1 cellular context compared by ENCODE assay signal in the genomic region with DNA sequence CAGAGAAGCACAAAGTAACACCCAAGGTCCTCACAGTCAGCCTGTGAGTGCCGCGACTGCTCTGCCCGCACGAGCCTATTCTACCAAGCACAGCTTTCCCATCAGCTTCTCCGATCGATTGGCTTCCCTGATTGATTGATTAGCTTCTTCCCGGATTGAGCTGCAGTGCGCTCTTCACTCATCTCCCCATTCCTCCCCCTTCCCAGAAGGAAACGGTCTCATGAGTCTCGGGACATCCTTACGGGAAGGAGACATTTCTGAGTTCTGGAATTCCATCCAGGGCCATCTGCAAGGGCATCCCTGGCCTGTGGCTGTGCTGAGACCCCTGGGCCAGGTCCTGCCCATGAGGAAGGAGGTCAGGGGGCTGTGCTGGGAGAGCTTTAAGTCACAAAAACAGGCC.
TF ChIP-seq lines count a peak whose summit lies in the region.

No MANE protein-coding gene starts in this region.

TF ChIP-seq in GM12878, 131 proteins besides CTCF, POLR2A, EP300 and RAD21:
- TF ChIP-seq TCF7 (IDR thresholded peaks at IDR 0.05; ENCODE audit: borderline replicate concordance) (no peak), NBN (IDR thresholded peaks at IDR 0.05) (no peak), RB1 (IDR thresholded peaks at IDR 0.05; ENCODE audit: borderline replicate concordance) (no peak), ZZZ3 (IDR thresholded peaks at IDR 0.05; ENCODE audit: control insufficient read depth, insufficient read length, low read depth) (no peak), IKZF2 (IDR thresholded peaks at IDR 0.05) (no peak), POLR2AphosphoS5 (IDR thresholded peaks at IDR 0.05; ENCODE audit: low read length) (no peak), EED (IDR thresholded peaks at IDR 0.05; ENCODE audit: low read depth) (no peak), KAT2A (conservative IDR thresholded peaks at IDR 0.05; ENCODE audit: control insufficient read depth, low read depth, low read length) (no peak), ZBED1 (IDR thresholded peaks at IDR 0.05; ENCODE audit: borderline replicate concordance) (no peak)
- TF ChIP-seq, protein P1, sequence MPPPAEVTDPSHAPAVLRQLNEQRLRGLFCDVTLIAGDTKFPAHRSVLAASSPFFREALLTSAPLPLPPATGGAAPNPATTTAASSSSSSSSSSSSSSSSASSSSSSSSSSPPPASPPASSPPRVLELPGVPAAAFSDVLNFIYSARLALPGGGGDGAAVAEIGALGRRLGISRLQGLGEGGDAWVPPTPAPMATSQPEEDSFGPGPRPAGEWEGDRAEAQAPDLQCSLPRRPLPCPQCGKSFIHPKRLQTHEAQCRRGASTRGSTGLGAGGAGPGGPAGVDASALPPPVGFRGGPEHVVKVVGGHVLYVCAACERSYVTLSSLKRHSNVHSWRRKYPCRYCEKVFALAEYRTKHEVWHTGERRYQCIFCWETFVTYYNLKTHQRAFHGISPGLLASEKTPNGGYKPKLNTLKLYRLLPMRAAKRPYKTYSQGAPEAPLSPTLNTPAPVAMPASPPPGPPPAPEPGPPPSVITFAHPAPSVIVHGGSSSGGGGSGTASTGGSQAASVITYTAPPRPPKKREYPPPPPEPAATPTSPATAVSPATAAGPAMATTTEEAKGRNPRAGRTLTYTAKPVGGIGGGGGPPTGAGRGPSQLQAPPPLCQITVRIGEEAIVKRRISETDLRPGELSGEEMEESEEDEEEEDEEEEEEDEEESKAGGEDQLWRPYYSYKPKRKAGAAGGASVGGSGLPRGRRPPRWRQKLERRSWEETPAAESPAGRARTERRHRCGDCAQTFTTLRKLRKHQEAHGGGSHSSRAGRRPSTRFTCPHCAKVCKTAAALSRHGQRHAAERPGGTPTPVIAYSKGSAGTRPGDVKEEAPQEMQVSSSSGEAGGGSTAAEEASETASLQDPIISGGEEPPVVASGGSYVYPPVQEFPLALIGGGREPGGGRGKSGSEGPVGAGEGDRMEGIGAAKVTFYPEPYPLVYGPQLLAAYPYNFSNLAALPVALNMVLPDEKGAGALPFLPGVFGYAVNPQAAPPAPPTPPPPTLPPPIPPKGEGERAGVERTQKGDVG (CRISPR knock-in tag; IDR thresholded peaks at IDR 0.05): no peak
- TF ChIP-seq, protein P2, sequence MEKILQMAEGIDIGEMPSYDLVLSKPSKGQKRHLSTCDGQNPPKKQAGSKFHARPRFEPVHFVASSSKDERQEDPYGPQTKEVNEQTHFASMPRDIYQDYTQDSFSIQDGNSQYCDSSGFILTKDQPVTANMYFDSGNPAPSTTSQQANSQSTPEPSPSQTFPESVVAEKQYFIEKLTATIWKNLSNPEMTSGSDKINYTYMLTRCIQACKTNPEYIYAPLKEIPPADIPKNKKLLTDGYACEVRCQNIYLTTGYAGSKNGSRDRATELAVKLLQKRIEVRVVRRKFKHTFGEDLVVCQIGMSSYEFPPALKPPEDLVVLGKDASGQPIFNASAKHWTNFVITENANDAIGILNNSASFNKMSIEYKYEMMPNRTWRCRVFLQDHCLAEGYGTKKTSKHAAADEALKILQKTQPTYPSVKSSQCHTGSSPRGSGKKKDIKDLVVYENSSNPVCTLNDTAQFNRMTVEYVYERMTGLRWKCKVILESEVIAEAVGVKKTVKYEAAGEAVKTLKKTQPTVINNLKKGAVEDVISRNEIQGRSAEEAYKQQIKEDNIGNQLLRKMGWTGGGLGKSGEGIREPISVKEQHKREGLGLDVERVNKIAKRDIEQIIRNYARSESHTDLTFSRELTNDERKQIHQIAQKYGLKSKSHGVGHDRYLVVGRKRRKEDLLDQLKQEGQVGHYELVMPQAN (conservative IDR thresholded peaks at IDR 0.05): no peak
